In genomic region chr14:74038015-74038859, GRCh38 we compare ENCODE assay signal across 8 cellular contexts. TPM values are rescaled to one million over a fixed set of nuclear protein-coding genes. Genes with fewer than 3 reads are reported as not detected.
DNase-seq lines count a peak whose midpoint lies in the region; ATAC-seq and TF ChIP-seq lines count a peak whose summit lies in the region.

No MANE protein-coding gene starts in this region.

- no peak overlapping the region for H3K4me3 ChIP-seq in cardiac fibroblast (replicated peaks in 1 of 2; ENCODE audit: low read depth in 2 of 2, low read length in 2 of 2)

- ATAC-seq in HG02973 (IDR thresholded peaks at IDR 0.05; ENCODE audit: unreplicated experiment) (no peak), HG02884 (IDR thresholded peaks at IDR 0.05; ENCODE audit: unreplicated experiment) (no peak)

- DNase-seq in DMS114 treated with DMSO at 0.1 percent for 48 hours (lab: John Stamatoyannopoulos, UW; ENCODE audit: unreplicated experiment) (peak; percentile 68), HT-29 (ENCODE audit: low spot score) (peak; percentile 75), NOMO-1 (lab: John Stamatoyannopoulos, UW; ENCODE audit: unreplicated experiment in 2 of 2) (peak; percentile 33 to 65), cardiac fibroblast (ENCODE audit: low read depth in 2 of 2) (peak; percentile 76), lung microvascular endothelial cell (ENCODE audit: low read depth in 2 of 2) (peak; percentile 66 to 68)
- no peak for DNase-seq in stimulated activated CD4-positive, alpha-beta T cell treated with anti-CD3 and anti-CD28 coated beads, Interleukin-1b, Interleukin-23, amount 100 ng/mL, for 48 hours

- peak; percentile 40 for TF ChIP-seq CTCF in cardiac fibroblast (IDR thresholded peaks at IDR 0.05; ENCODE audit: low read depth, low read length)

RNA-seq across cellular contexts. Expression of gene BBOF1, which starts 19.1 kb away (rescaled TPM):
- 0.05 and 0.50 TPM in 2 replicates for total RNA-seq in HT-29 (2014; rRNA removed; shearing (Covaris generic))
- 0.40 and 0.44 TPM in 2 replicates for total RNA-seq in lung microvascular endothelial cell

RNA-seq across cellular contexts. Expression of gene ENTPD5, which starts 19.1 kb away (rescaled TPM):
- total RNA-seq in HT-29 (2014; rRNA removed; shearing (Covaris generic)): 11.3 and 11.4 TPM in 2 replicates
- total RNA-seq in lung microvascular endothelial cell: 5.0 and 6.3 TPM in 2 replicates

RNA-seq across cellular contexts. Expression of gene ALDH6A1, which starts 46.0 kb away (rescaled TPM):
- 4.3 and 4.5 TPM in 2 replicates for total RNA-seq in HT-29 (2014; rRNA removed; shearing (Covaris generic))
- 9.8 and 17.9 TPM in 2 replicates for total RNA-seq in lung microvascular endothelial cell

RNA-seq across cellular contexts. Expression of gene LIN52, which starts 46.5 kb away (rescaled TPM):
- total RNA-seq in HT-29 (2014; rRNA removed; shearing (Covaris generic)): 4.4 TPM in 2 replicates
- 6.5 and 10.3 TPM in 2 replicates for total RNA-seq in lung microvascular endothelial cell
